14 cellular contexts compared by ENCODE assay signal in the genomic region with DNA sequence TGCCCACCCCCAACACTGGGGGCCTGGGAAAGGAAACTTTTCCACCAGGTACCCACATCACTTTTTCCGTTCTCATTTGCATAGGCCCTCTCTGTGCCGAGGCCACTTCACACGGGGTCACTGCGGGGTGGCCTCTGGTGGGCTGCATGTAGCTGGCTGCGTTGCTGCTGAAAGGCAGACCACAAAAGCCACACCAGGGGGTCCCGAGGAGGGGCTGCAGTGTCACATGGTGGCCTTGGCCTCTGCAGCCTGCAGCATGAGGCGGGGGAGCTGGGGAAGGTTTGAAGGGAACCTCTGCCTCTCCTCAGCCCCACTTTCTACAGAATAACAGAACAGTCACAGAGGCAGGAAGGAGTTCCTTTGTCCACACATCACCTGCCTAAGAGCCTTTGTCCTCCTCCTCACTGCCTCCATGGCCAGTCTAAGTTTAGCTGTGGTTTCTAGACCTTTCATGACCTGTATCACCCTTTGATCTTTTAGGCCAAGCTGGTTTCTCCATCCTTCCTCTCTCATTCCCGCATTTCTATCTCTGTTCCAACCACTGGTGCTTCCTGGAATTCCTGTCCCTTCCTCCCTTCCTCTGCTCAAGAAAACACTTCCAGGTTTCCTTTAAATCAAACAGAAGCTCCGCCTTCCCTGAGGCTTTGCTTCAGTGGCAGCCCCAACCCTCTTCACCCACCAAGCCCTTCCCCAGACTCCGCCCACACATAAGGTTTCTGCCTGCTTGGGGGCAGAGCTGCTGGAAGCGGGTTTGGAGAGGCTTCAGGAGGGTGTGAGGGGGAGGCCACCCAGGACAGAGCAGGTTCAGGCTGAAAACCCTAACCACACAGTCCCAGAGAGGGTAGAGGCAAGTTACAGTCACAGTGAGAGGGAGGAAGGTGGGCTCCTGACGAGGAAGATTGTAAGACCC.
DNase-seq lines count a peak whose midpoint lies in the region; ATAC-seq, FAIRE-seq and TF ChIP-seq lines count a peak whose summit lies in the region.
"Had no signal": no experiment of that assay in that cellular context is flagged by ENCODE, and none has a peak within 500 bp of the region (broad histone marks: within the 10 kb centered on the region; RNA-seq: fewer than 3 reads in every experiment).

No MANE protein-coding gene starts in this region.

- no peak for TF ChIP-seq CTCF in BE2C (IDR thresholded peaks at IDR 0.05; ENCODE audit: low read depth, low read length)

- no peak overlapping the region for H3K27ac ChIP-seq in iPS DF 6.9 (ENCODE audit: low read length)
- H3K27ac ChIP-seq: esophagus muscularis mucosa had no signal

- no peaks in the 10 kb centered on the region for H3K36me3 ChIP-seq in BE2C
- H3K36me3 ChIP-seq in NT2/D1 (ENCODE audit: insufficient read depth, insufficient read length, low read length), result no peaks in the 10 kb centered on the region
- H3K36me3 ChIP-seq in iPS DF 6.9 (ENCODE audit: control insufficient read depth, insufficient read depth, low read length), result no peaks in the 10 kb centered on the region
- H3K36me3 ChIP-seq: esophagus muscularis mucosa had no signal

- H3K27me3 ChIP-seq in BE2C (no peaks in the 10 kb centered on the region), NT2/D1 (ENCODE audit: insufficient read depth, insufficient read length) (peaks cover 2% of the 10 kb centered on the region), iPS DF 6.9 (ENCODE audit: control insufficient read depth, insufficient read depth, low read length) (no peaks in the 10 kb centered on the region)
- H3K27me3 ChIP-seq: esophagus muscularis mucosa had no signal

- no peak for ATAC-seq in GM18511 (IDR thresholded peaks at IDR 0.05; ENCODE audit: unreplicated experiment)

- peak; percentile 50 for DNase-seq in BE2C
- DNase-seq in GM19239 (ENCODE audit: insufficient read length, low spot score), result no peak
- DNase-seq in NT2/D1 (ENCODE audit: low read depth, low spot score), result peak; percentile 59
- peak; percentile 33 for DNase-seq in iPS DF 6.9 (ENCODE audit: low read depth, low spot score)
- DNase-seq in NCI-H446 (lab: John Stamatoyannopoulos, UW), result no peak
- DNase-seq in kidney glomerular epithelial cell (lab: John Stamatoyannopoulos, UW), result no peak
- no peak for DNase-seq in HK-2 (ENCODE audit: unreplicated experiment)
- DNase-seq: Caco-2; NCI-H1092 treated with DMSO at 0.1 percent for 48 hours; nucleus accumbens; stimulated activated CD4-positive, alpha-beta T cell treated with anti-CD3 and anti-CD28 coated beads, Interleukin-4, amount 100 ng/mL, for 24 hours had no signal

- FAIRE-seq in GM19239 (lab: Jason Lieb, UNC), result peak; percentile 31
- FAIRE-seq: bronchial epithelial cell had no signal

- no peaks in the 10 kb centered on the region for H3K9me3 ChIP-seq in BE2C
- H3K9me3 ChIP-seq in NT2/D1 (ENCODE audit: insufficient read depth, low read length), result no peaks in the 10 kb centered on the region
- H3K9me3 ChIP-seq in iPS DF 6.9 (ENCODE audit: control insufficient read depth, insufficient read depth, low read length), result no peaks in the 10 kb centered on the region
- H3K9me3 ChIP-seq: Caco-2, esophagus muscularis mucosa had no signal

- peak overlapping the region; percentile 11 for H3K9ac ChIP-seq in NT2/D1 (ENCODE audit: insufficient read length, low read depth)

- H3K4me3 ChIP-seq in BE2C (ENCODE audit: low read depth, low read length), result no peak overlapping the region
- no peak overlapping the region for H3K4me3 ChIP-seq in NT2/D1 (ENCODE audit: insufficient read length, low read depth)
- H3K4me3 ChIP-seq in iPS DF 6.9 (ENCODE audit: low read length), result no peak overlapping the region
- H3K4me3 ChIP-seq: esophagus muscularis mucosa had no signal

- H3K4me1 ChIP-seq in BE2C, result peaks cover 59% of the 10 kb centered on the region
- peaks cover 28% of the 10 kb centered on the region for H3K4me1 ChIP-seq in NT2/D1 (ENCODE audit: insufficient read depth, insufficient read length)
- peaks cover 3% of the 10 kb centered on the region for H3K4me1 ChIP-seq in iPS DF 6.9 (ENCODE audit: control insufficient read depth, insufficient read depth, low read length)
- H3K4me1 ChIP-seq: esophagus muscularis mucosa had no signal

- no CpG with 5 or more reads among the region's 12 CpGs for WGBS in iPS DF 6.9 (ENCODE audit: insufficient coverage, insufficient read length)

Comparison
In these comparisons a context has a peak if more than half of its experiments do, and no peak if none do; other contexts are left out.
1. DNase-seq: peak in BE2C (single experiment), NT2/D1 (single experiment) and iPS DF 6.9 (single experiment); none in GM19239 (single experiment), NCI-H446 (0 of 2), kidney glomerular epithelial cell (single experiment) and HK-2 (single experiment).